1 cellular context compared by ENCODE assay signal in genomic region chr19:38729653-38730469, GRCh38.
TF ChIP-seq lines count a peak whose summit lies in the region.

No MANE protein-coding gene starts in this region.

TF ChIP-seq in HepG2, 621 proteins besides CTCF, POLR2A, EP300 and RAD21 (continued from another document and continues in another):
- TF ChIP-seq, protein P1, sequence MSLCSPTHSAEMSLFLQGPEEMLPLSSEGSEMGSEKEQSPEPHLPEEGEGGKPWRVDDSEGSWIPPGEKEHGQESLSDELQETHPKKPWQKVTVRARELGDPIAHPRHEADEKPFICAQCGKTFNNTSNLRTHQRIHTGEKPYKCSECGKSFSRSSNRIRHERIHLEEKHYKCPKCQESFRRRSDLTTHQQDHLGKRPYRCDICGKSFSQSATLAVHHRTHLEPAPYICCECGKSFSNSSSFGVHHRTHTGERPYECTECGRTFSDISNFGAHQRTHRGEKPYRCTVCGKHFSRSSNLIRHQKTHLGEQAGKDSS (CRISPR knock-in tag; IDR thresholded peaks at IDR 0.05; ENCODE audit: borderline replicate concordance, low read depth) = no peak
- TF ChIP-seq SRF (IDR thresholded peaks at IDR 0.05; ENCODE audit: low read depth, low read length) (no peak), NR2F1 (CRISPR knock-in tag; IDR thresholded peaks at IDR 0.05) (no peak), ELF1 (CRISPR knock-in tag; IDR thresholded peaks at IDR 0.05) (peak; percentile 35; the same call in 1 of the 2 replicates), PHF5A (CRISPR knock-in tag; IDR thresholded peaks at IDR 0.05; ENCODE audit: low read depth, unreplicated experiment) (no peak), ZNF235 (CRISPR knock-in tag; IDR thresholded peaks at IDR 0.05; ENCODE audit: borderline replicate concordance) (no peak), CAMTA2 (CRISPR knock-in tag; IDR thresholded peaks at IDR 0.05; ENCODE audit: borderline replicate concordance) (no peak), ZNF33B (CRISPR knock-in tag; IDR thresholded peaks at IDR 0.05) (no peak), ZNF343 (CRISPR knock-in tag; IDR thresholded peaks at IDR 0.05) (no peak), DDIT3 (CRISPR knock-in tag; IDR thresholded peaks at IDR 0.05) (no peak), SMC3 (IDR thresholded peaks at IDR 0.05; ENCODE audit: low read length) (peak; percentile 29; the same call in 1 of the 2 replicates), ELF4 (CRISPR knock-in tag; IDR thresholded peaks at IDR 0.05; ENCODE audit: borderline replicate concordance) (no peak), ZNF382 (CRISPR knock-in tag; IDR thresholded peaks at IDR 0.05; ENCODE audit: borderline replicate concordance) (no peak), MED1 (CRISPR knock-in tag; IDR thresholded peaks at IDR 0.05) (0 out of 2 replicates have a peak, but pooled peaks have one; percentile 31), RBM39 (IDR thresholded peaks at IDR 0.05; ENCODE audit: low read depth, low read length, poor library complexity, severe bottlenecking) (peak; percentile 41), PRPF4 (IDR thresholded peaks at IDR 0.05; ENCODE audit: low read depth, low read length, poor library complexity, severe bottlenecking) (no peak), ZBTB10 (CRISPR knock-in tag; IDR thresholded peaks at IDR 0.05; ENCODE audit: borderline replicate concordance) (peak; percentile 59; the same call in 1 of the 2 replicates), BRCA1 (CRISPR knock-in tag; IDR thresholded peaks at IDR 0.05) (no peak), ZNF256 (CRISPR knock-in tag; conservative IDR thresholded peaks at IDR 0.05) (no peak), ZNF547 (CRISPR knock-in tag; IDR thresholded peaks at IDR 0.05) (no peak), HNF4A (CRISPR knock-in tag; IDR thresholded peaks at IDR 0.05) (no peak), HOXA3 (CRISPR knock-in tag; IDR thresholded peaks at IDR 0.05) (peak; percentile 50; the same call in 1 of the 2 replicates), ZMAT3 (CRISPR knock-in tag; conservative IDR thresholded peaks at IDR 0.05) (no peak), NFATC3 (CRISPR knock-in tag; IDR thresholded peaks at IDR 0.05) (no peak), RFXAP (CRISPR knock-in tag; IDR thresholded peaks at IDR 0.05; ENCODE audit: borderline replicate concordance) (no peak)
- TF ChIP-seq, protein P2, sequence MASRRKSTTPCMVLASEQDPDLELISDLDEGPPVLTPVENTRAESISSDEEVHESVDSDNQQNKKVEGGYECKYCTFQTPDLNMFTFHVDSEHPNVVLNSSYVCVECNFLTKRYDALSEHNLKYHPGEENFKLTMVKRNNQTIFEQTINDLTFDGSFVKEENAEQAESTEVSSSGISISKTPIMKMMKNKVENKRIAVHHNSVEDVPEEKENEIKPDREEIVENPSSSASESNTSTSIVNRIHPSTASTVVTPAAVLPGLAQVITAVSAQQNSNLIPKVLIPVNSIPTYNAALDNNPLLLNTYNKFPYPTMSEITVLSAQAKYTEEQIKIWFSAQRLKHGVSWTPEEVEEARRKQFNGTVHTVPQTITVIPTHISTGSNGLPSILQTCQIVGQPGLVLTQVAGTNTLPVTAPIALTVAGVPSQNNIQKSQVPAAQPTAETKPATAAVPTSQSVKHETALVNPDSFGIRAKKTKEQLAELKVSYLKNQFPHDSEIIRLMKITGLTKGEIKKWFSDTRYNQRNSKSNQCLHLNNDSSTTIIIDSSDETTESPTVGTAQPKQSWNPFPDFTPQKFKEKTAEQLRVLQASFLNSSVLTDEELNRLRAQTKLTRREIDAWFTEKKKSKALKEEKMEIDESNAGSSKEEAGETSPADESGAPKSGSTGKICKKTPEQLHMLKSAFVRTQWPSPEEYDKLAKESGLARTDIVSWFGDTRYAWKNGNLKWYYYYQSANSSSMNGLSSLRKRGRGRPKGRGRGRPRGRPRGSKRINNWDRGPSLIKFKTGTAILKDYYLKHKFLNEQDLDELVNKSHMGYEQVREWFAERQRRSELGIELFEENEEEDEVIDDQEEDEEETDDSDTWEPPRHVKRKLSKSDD (CRISPR knock-in tag; IDR thresholded peaks at IDR 0.05; ENCODE audit: low read depth) = no peak
- TF ChIP-seq, protein P3, sequence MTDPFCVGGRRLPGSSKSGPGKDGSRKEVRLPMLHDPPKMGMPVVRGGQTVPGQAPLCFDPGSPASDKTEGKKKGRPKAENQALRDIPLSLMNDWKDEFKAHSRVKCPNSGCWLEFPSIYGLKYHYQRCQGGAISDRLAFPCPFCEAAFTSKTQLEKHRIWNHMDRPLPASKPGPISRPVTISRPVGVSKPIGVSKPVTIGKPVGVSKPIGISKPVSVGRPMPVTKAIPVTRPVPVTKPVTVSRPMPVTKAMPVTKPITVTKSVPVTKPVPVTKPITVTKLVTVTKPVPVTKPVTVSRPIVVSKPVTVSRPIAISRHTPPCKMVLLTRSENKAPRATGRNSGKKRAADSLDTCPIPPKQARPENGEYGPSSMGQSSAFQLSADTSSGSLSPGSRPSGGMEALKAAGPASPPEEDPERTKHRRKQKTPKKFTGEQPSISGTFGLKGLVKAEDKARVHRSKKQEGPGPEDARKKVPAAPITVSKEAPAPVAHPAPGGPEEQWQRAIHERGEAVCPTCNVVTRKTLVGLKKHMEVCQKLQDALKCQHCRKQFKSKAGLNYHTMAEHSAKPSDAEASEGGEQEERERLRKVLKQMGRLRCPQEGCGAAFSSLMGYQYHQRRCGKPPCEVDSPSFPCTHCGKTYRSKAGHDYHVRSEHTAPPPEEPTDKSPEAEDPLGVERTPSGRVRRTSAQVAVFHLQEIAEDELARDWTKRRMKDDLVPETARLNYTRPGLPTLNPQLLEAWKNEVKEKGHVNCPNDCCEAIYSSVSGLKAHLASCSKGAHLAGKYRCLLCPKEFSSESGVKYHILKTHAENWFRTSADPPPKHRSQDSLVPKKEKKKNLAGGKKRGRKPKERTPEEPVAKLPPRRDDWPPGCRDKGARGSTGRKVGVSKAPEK (CRISPR knock-in tag; IDR thresholded peaks at IDR 0.05; ENCODE audit: borderline replicate concordance) = no peak
- TF ChIP-seq, protein P4, sequence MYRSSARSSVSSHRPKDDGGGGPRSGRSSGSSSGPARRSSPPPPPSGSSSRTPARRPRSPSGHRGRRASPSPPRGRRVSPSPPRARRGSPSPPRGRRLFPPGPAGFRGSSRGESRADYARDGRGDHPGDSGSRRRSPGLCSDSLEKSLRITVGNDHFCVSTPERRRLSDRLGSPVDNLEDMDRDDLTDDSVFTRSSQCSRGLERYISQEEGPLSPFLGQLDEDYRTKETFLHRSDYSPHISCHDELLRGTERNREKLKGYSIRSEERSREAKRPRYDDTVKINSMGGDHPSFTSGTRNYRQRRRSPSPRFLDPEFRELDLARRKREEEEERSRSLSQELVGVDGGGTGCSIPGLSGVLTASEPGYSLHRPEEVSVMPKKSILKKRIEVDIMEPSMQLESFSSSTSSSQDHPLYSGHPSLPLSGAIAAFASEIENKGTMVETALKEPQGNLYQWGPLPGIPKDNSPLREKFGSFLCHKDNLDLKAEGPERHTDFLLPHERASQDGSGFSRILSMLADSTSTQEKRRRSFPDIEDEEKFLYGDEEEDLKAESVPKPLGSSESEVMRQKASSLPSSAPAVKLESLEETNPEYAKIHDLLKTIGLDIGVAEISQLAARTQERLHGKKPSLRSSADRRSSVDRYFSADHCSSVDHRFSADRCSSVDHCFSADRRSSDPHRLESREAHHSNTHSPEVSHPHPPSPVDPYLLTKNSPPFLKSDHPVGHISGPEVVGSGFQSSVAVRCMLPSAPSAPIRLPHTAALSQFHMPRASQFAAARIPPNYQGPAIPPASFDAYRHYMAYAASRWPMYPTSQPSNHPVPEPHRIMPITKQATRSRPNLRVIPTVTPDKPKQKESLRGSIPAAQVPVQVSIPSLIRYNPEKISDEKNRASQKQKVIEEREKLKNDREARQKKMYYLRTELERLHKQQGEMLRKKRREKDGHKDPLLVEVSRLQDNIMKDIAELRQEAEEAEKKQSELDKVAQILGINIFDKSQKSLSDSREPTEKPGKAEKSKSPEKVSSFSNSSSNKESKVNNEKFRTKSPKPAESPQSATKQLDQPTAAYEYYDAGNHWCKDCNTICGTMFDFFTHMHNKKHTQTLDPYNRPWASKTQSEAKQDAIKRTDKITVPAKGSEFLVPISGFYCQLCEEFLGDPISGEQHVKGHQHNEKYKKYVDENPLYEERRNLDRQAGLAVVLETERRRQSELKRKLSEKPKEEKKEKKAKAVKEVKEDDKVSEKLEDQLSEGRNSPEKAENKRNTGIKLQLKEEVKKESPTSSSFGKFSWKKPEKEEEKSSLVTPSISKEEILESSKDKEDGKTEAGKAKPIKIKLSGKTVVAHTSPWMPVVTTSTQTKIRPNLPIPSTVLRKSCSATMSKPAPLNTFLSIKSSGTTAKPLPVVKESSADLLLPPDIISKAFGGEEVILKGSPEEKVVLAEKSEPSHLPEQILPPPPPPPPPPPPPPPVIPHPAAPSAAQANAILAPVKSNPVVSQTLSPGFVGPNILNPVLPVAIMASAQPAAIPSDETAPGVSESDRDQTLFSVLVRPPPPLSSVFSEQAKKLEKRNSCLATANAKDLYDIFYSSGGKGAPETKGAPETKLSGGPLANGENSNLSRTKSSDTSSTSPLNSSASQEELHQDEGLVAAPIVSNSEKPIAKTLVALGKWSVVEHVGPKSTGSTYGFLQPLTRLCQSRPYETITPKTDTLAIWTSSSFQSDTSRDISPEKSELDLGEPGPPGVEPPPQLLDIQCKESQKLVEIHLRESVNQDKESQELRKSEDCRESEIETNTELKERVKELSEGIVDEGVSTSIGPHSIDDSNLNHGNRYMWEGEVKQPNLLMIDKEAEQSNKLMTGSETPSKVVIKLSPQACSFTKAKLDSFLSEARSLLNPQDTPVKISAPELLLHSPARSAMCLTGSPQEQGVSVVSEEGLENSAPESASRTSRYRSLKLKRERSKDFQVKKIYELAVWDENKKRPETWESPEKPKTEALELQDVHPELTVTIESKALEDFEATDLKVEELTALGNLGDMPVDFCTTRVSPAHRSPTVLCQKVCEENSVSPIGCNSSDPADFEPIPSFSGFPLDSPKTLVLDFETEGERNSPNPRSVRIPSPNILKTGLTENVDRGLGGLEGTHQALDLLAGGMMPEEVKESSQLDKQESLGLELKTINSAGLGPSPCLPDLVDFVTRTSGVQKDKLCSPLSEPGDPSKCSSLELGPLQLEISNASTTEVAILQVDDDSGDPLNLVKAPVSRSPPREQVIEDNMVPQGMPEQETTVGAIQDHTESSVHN (CRISPR knock-in tag; IDR thresholded peaks at IDR 0.05) = no peak
- TF ChIP-seq, protein P5, sequence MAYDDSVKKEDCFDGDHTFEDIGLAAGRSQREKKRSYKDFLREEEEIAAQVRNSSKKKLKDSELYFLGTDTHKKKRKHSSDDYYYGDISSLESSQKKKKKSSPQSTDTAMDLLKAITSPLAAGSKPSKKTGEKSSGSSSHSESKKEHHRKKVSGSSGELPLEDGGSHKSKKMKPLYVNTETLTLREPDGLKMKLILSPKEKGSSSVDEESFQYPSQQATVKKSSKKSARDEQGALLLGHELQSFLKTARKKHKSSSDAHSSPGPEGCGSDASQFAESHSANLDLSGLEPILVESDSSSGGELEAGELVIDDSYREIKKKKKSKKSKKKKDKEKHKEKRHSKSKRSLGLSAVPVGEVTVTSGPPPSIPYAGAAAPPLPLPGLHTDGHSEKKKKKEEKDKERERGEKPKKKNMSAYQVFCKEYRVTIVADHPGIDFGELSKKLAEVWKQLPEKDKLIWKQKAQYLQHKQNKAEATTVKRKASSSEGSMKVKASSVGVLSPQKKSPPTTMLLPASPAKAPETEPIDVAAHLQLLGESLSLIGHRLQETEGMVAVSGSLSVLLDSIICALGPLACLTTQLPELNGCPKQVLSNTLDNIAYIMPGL (CRISPR knock-in tag; IDR thresholded peaks at IDR 0.05; ENCODE audit: borderline replicate concordance in 1 of 2, low read depth in 1 of 2) = peak; percentile 21 to 66; a peak in 2 of 4 replicates
- TF ChIP-seq, protein P6, sequence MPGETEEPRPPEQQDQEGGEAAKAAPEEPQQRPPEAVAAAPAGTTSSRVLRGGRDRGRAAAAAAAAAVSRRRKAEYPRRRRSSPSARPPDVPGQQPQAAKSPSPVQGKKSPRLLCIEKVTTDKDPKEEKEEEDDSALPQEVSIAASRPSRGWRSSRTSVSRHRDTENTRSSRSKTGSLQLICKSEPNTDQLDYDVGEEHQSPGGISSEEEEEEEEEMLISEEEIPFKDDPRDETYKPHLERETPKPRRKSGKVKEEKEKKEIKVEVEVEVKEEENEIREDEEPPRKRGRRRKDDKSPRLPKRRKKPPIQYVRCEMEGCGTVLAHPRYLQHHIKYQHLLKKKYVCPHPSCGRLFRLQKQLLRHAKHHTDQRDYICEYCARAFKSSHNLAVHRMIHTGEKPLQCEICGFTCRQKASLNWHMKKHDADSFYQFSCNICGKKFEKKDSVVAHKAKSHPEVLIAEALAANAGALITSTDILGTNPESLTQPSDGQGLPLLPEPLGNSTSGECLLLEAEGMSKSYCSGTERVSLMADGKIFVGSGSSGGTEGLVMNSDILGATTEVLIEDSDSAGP (CRISPR knock-in tag; IDR thresholded peaks at IDR 0.05; ENCODE audit: borderline replicate concordance) = peak; percentile 59; the same call in 1 of the 2 replicates
